ENCODE assay signal across 33 cellular contexts in genomic region chr15:85097250-85097649, GRCh38.
"Had no signal": no experiment of that assay in that cellular context is flagged by ENCODE, and none has a peak within 500 bp of the region (broad histone marks: within the 10 kb centered on the region; RNA-seq: fewer than 3 reads in every experiment).

No MANE protein-coding gene starts in this region.

- H3K27me3 Mint-ChIP-seq: activated CD4-positive, alpha-beta memory T cell treated with anti-CD3 and anti-CD28 coated beads for 36 hours; activated CD4-positive, alpha-beta T cell treated with anti-CD3 and anti-CD28 coated beads, Interleukin-2, amount 10 ng/mL, durations not matched to agents 24 days and 14 days; activated naive CD4-positive, alpha-beta T cell treated with anti-CD3 and anti-CD28 coated beads, Interleukin-2, amount 10 ng/mL, durations not matched to agents 7 days and 5 days; activated naive CD8-positive, alpha-beta T cell treated with anti-CD3 and anti-CD28 coated beads, Interleukin-2, amount 10 ng/mL, durations not matched to agents 7 days and 5 days; activated T-cell treated with anti-CD3 and anti-CD28 coated beads, Interleukin-2, amount 50 U/mL, for 24 hours; brain; naive thymus-derived CD8-positive, alpha-beta T cell; stimulated activated naive CD8-positive, alpha-beta T cell treated with anti-CD3 and anti-CD28 coated beads, Interleukin-15, Interleukin-2, amounts not matched to agents 100 ng/mL and 50 ng/mL, for 24 hours had no signal

- H3K27ac Mint-ChIP-seq: activated CD4-positive, alpha-beta memory T cell treated with anti-CD3 and anti-CD28 coated beads for 36 hours; activated CD4-positive, alpha-beta T cell treated with anti-CD3 and anti-CD28 coated beads, Interleukin-2, amount 10 ng/mL, durations not matched to agents 24 days and 14 days; activated naive CD4-positive, alpha-beta T cell treated with anti-CD3 and anti-CD28 coated beads, Interleukin-2, amount 10 ng/mL, durations not matched to agents 7 days and 5 days; activated naive CD8-positive, alpha-beta T cell treated with anti-CD3 and anti-CD28 coated beads, Interleukin-2, amount 10 ng/mL, durations not matched to agents 7 days and 5 days; activated T-cell treated with anti-CD3 and anti-CD28 coated beads, Interleukin-2, amount 50 U/mL, for 24 hours; brain; endodermal cell; naive thymus-derived CD8-positive, alpha-beta T cell; stimulated activated effector memory CD8-positive, alpha-beta T cell treated with anti-CD3 and anti-CD28 coated beads, Interleukin-12 subunit alpha, Interleukin-12 subunit beta, amount 100 ng/mL, for 72 hours; stimulated activated naive CD8-positive, alpha-beta T cell treated with anti-CD3 and anti-CD28 coated beads, Interleukin-15, Interleukin-2, amounts not matched to agents 100 ng/mL and 50 ng/mL, for 24 hours had no signal

- H3K9me3 Mint-ChIP-seq: activated CD4-positive, alpha-beta memory T cell treated with anti-CD3 and anti-CD28 coated beads for 36 hours; activated CD4-positive, alpha-beta T cell treated with anti-CD3 and anti-CD28 coated beads, Interleukin-2, amount 10 ng/mL, durations not matched to agents 24 days and 14 days; activated naive CD4-positive, alpha-beta T cell treated with anti-CD3 and anti-CD28 coated beads, Interleukin-2, amount 10 ng/mL, durations not matched to agents 7 days and 5 days; activated naive CD8-positive, alpha-beta T cell treated with anti-CD3 and anti-CD28 coated beads, Interleukin-2, amount 10 ng/mL, durations not matched to agents 7 days and 5 days; activated T-cell treated with anti-CD3 and anti-CD28 coated beads, Interleukin-2, amount 50 U/mL, for 24 hours; brain; endodermal cell; naive thymus-derived CD8-positive, alpha-beta T cell; neural crest cell; stimulated activated effector memory CD8-positive, alpha-beta T cell treated with anti-CD3 and anti-CD28 coated beads, Interleukin-12 subunit alpha, Interleukin-12 subunit beta, amount 100 ng/mL, for 72 hours; stimulated activated naive CD8-positive, alpha-beta T cell treated with anti-CD3 and anti-CD28 coated beads, Interleukin-15, Interleukin-2, amounts not matched to agents 100 ng/mL and 50 ng/mL, for 24 hours had no signal

- H3K27ac ChIP-seq: ascending aorta, cardiac muscle cell, esophagus muscularis mucosa, foreskin keratinocyte, heart left ventricle, pancreas, prostate gland, sigmoid colon, thyroid gland had no signal

- ATAC-seq: heart left ventricle; left lobe of liver; naive thymus-derived CD8-positive, alpha-beta T cell; pancreas; stimulated activated effector memory CD8-positive, alpha-beta T cell treated with anti-CD3 and anti-CD28 coated beads, Interleukin-12 subunit alpha, Interleukin-12 subunit beta, amount 100 ng/mL, for 72 hours had no signal

- H3K27me3 ChIP-seq: ascending aorta, cardiac muscle cell, esophagus muscularis mucosa, foreskin keratinocyte, heart left ventricle, pancreas, sigmoid colon, thyroid gland had no signal

- H3K9me3 ChIP-seq: ascending aorta, esophagus muscularis mucosa, heart left ventricle, pancreas, prostate gland, sigmoid colon, thyroid gland had no signal

- H3K4me1 Mint-ChIP-seq: activated naive CD4-positive, alpha-beta T cell treated with anti-CD3 and anti-CD28 coated beads, Interleukin-2, amount 10 ng/mL, durations not matched to agents 7 days and 5 days; endodermal cell; stimulated activated effector memory CD8-positive, alpha-beta T cell treated with anti-CD3 and anti-CD28 coated beads, Interleukin-12 subunit alpha, Interleukin-12 subunit beta, amount 100 ng/mL, for 72 hours had no signal

- FAIRE-seq: pancreas, small intestine had no signal

- H3K4me3 ChIP-seq: ascending aorta, cardiac muscle cell, esophagus muscularis mucosa, heart left ventricle, pancreas, prostate gland, sigmoid colon, thyroid gland had no signal

- H3K4me3 Mint-ChIP-seq: activated CD4-positive, alpha-beta memory T cell treated with anti-CD3 and anti-CD28 coated beads for 36 hours; activated CD4-positive, alpha-beta T cell treated with anti-CD3 and anti-CD28 coated beads, Interleukin-2, amount 10 ng/mL, durations not matched to agents 24 days and 14 days; activated naive CD4-positive, alpha-beta T cell treated with anti-CD3 and anti-CD28 coated beads, Interleukin-2, amount 10 ng/mL, durations not matched to agents 7 days and 5 days; activated naive CD8-positive, alpha-beta T cell treated with anti-CD3 and anti-CD28 coated beads, Interleukin-2, amount 10 ng/mL, durations not matched to agents 7 days and 5 days; activated T-cell treated with anti-CD3 and anti-CD28 coated beads, Interleukin-2, amount 50 U/mL, for 24 hours; brain; endodermal cell; naive thymus-derived CD8-positive, alpha-beta T cell; neural crest cell; stimulated activated effector memory CD8-positive, alpha-beta T cell treated with anti-CD3 and anti-CD28 coated beads, Interleukin-12 subunit alpha, Interleukin-12 subunit beta, amount 100 ng/mL, for 72 hours; stimulated activated naive CD8-positive, alpha-beta T cell treated with anti-CD3 and anti-CD28 coated beads, Interleukin-15, Interleukin-2, amounts not matched to agents 100 ng/mL and 50 ng/mL, for 24 hours had no signal

- DNase-seq: activated CD4-positive, alpha-beta memory T cell treated with anti-CD3 and anti-CD28 coated beads for 36 hours; activated CD4-positive, alpha-beta T cell treated with anti-CD3 and anti-CD28 coated beads, Interleukin-2, amount 10 ng/mL, durations not matched to agents 24 days and 14 days; activated CD4-positive, CD25-positive, alpha-beta regulatory T cell treated with anti-CD3 and anti-CD28 coated beads, Interleukin-2, amount 50 U/mL, for 72 hours; activated CD8-positive, alpha-beta memory T cell treated with anti-CD3 and anti-CD28 coated beads, Interleukin-2, amount 50 U/mL, for 4 hours; activated gamma-delta T cell; activated naive CD4-positive, alpha-beta T cell treated with anti-CD3 and anti-CD28 coated beads, Interleukin-2, amount 10 ng/mL, durations not matched to agents 7 days and 5 days; activated naive CD8-positive, alpha-beta T cell treated with anti-CD3 and anti-CD28 coated beads, Interleukin-2, amount 10 ng/mL, durations not matched to agents 7 days and 5 days; activated T-cell treated with anti-CD3 and anti-CD28 coated beads, Interleukin-2, amount 50 U/mL, for 24 hours; cerebellar nuclear complex; cortex of kidney; endodermal cell; heart left ventricle; kidney glomerular epithelial cell; midbrain; naive thymus-derived CD8-positive, alpha-beta T cell; nucleus accumbens; pancreas; retina; sigmoid colon; stimulated activated CD4-positive, alpha-beta T cell treated with anti-CD3 and anti-CD28 coated beads, Interleukin-4, amount 100 ng/mL, for 24 hours; T1000; thyroid gland had no signal

- H3K4me1 ChIP-seq: ascending aorta, esophagus muscularis mucosa, foreskin keratinocyte, heart left ventricle, pancreas, prostate gland, sigmoid colon had no signal
